In genomic region chr3:185309309-185309708, GRCh38 we compare ENCODE assay signal across 1 cellular context.
TF ChIP-seq lines count a peak whose summit lies in the region.

No MANE protein-coding gene starts in this region.

TF ChIP-seq in HepG2, 621 proteins besides CTCF, POLR2A, EP300 and RAD21 (continued from another document and continues in another):
- TF ChIP-seq MYPOP (CRISPR knock-in tag; IDR thresholded peaks at IDR 0.05) (no peak), ZNF513 (CRISPR knock-in tag; conservative IDR thresholded peaks at IDR 0.05) (no peak), POLR2AphosphoS2 (IDR thresholded peaks at IDR 0.05; ENCODE audit: low read depth, low read length) (no peak), MLXIP (CRISPR knock-in tag; IDR thresholded peaks at IDR 0.05; ENCODE audit: borderline replicate concordance) (no peak), MXD4 (CRISPR knock-in tag; IDR thresholded peaks at IDR 0.05) (no peak), ZNF264 (CRISPR knock-in tag; IDR thresholded peaks at IDR 0.05) (no peak), CBX2 (IDR thresholded peaks at IDR 0.05; ENCODE audit: low read depth, low read length) (no peak), CBX2 (CRISPR knock-in tag; IDR thresholded peaks at IDR 0.05; ENCODE audit: low read depth) (no peak), SP5 (CRISPR knock-in tag; IDR thresholded peaks at IDR 0.05; ENCODE audit: borderline replicate concordance, low read depth) (no peak), SNRNP70 (IDR thresholded peaks at IDR 0.05; ENCODE audit: low read depth, low read length) (no peak), ZNF205 (CRISPR knock-in tag; IDR thresholded peaks at IDR 0.05) (no peak), PRPF4 (IDR thresholded peaks at IDR 0.05; ENCODE audit: low read depth, low read length, poor library complexity, severe bottlenecking) (no peak), MXD3 (CRISPR knock-in tag; IDR thresholded peaks at IDR 0.05) (no peak), GATAD2A (CRISPR knock-in tag; IDR thresholded peaks at IDR 0.05) (peak; percentile 41), MAFF (IDR thresholded peaks at IDR 0.05; ENCODE audit: low read depth, low read length) (no peak), SNAI1 (CRISPR knock-in tag; IDR thresholded peaks at IDR 0.05; ENCODE audit: borderline replicate concordance) (no peak), TBX3 (IDR thresholded peaks at IDR 0.05; ENCODE audit: borderline replicate concordance) (no peak), ZEB1 (IDR thresholded peaks at IDR 0.05; ENCODE audit: insufficient replicate concordance, low read depth) (no peak), ZNF136 (CRISPR knock-in tag; IDR thresholded peaks at IDR 0.05; ENCODE audit: low read depth) (no peak), CENPBD1 (CRISPR knock-in tag; IDR thresholded peaks at IDR 0.05; ENCODE audit: borderline replicate concordance, low read depth) (no peak), TFE3 (CRISPR knock-in tag; IDR thresholded peaks at IDR 0.05) (no peak), NR2F6 (IDR thresholded peaks at IDR 0.05) (peak; percentile 89), NR2F6 (CRISPR knock-in tag; IDR thresholded peaks at IDR 0.05) (peak; percentile 95), PBX2 (CRISPR knock-in tag; IDR thresholded peaks at IDR 0.05) (no peak), ZNF597 (CRISPR knock-in tag; IDR thresholded peaks at IDR 0.05) (no peak), LCORL (IDR thresholded peaks at IDR 0.05) (no peak), LCORL (CRISPR knock-in tag; IDR thresholded peaks at IDR 0.05) (no peak), TFDP2 (CRISPR knock-in tag; IDR thresholded peaks at IDR 0.05) (peak; percentile 39; the same call in 1 of the 2 replicates), HNRNPK (IDR thresholded peaks at IDR 0.05; ENCODE audit: low read depth, low read length, poor library complexity, severe bottlenecking) (no peak), HCFC1 (IDR thresholded peaks at IDR 0.05; ENCODE audit: low read depth, low read length) (no peak), SNAPC4 (CRISPR knock-in tag; IDR thresholded peaks at IDR 0.05) (no peak), CREBL2 (CRISPR knock-in tag; IDR thresholded peaks at IDR 0.05; ENCODE audit: borderline replicate concordance) (no peak), DDIT3 (CRISPR knock-in tag; IDR thresholded peaks at IDR 0.05) (no peak), BORCS8-MEF2B (CRISPR knock-in tag; IDR thresholded peaks at IDR 0.05) (no peak)
